In genomic region chr2:90069290-90069894, GRCh38 we compare ENCODE assay signal across 9 cellular contexts.
A peak's percentile ranks its signal among the peaks of the same experiment; 100 is the strongest.
DNase-seq lines count a peak whose midpoint lies in the region; ATAC-seq and TF ChIP-seq lines count a peak whose summit lies in the region.
"Had no signal": no experiment of that assay in that cellular context is flagged by ENCODE, and none has a peak within 500 bp of the region (broad histone marks: within the 10 kb centered on the region; RNA-seq: fewer than 3 reads in every experiment).

No MANE protein-coding gene starts in this region.

- no peaks in the 10 kb centered on the region for H3K4me1 ChIP-seq in osteoblast (ENCODE audit: insufficient read depth, low read length)
- H3K4me1 ChIP-seq: BLaER1 treated with 17β-estradiol and CSF1 and Interleukin-3, amounts not matched to agents 10 nM and 100 nM had no signal

- no peaks in the 10 kb centered on the region for H3K9me3 ChIP-seq in osteoblast (ENCODE audit: low read depth, low read length)

- H3K4me3 ChIP-seq in choroid plexus epithelial cell (ENCODE audit: low read depth, low read length) = no peak overlapping the region
- H3K4me3 ChIP-seq in osteoblast (ENCODE audit: insufficient read depth, low read length) = no peak overlapping the region
- H3K4me3 ChIP-seq: BLaER1 treated with 17β-estradiol and CSF1 and Interleukin-3, amounts not matched to agents 10 nM and 100 nM had no signal

- no peaks in the 10 kb centered on the region for H3K27me3 ChIP-seq in osteoblast (ENCODE audit: insufficient read depth, low read length)
- H3K27me3 ChIP-seq: BLaER1 treated with 17β-estradiol and CSF1 and Interleukin-3, amounts not matched to agents 10 nM and 100 nM had no signal

- H3K4me2 ChIP-seq in osteoblast (ENCODE audit: insufficient read depth, low read length) = no peak overlapping the region
- H3K4me2 ChIP-seq: BLaER1 treated with 17β-estradiol and CSF1 and Interleukin-3, amounts not matched to agents 10 nM and 100 nM had no signal

- H3K36me3 ChIP-seq in osteoblast (ENCODE audit: insufficient read depth, low read length) = no peaks in the 10 kb centered on the region
- H3K36me3 ChIP-seq: BLaER1 treated with 17β-estradiol and CSF1 and Interleukin-3, amounts not matched to agents 10 nM and 100 nM had no signal

- H2AFZ ChIP-seq in osteoblast (ENCODE audit: low read length) = no peak overlapping the region

- H3K27ac ChIP-seq in osteoblast (ENCODE audit: low read depth, low read length) = no peak overlapping the region
- H3K27ac ChIP-seq: BLaER1 treated with 17β-estradiol and CSF1 and Interleukin-3, amounts not matched to agents 10 nM and 100 nM had no signal

- no peak for ATAC-seq in HG03460 (IDR thresholded peaks at IDR 0.05; ENCODE audit: unreplicated experiment)

- H4K20me1 ChIP-seq in osteoblast (ENCODE audit: insufficient read depth, low read length) = no peaks in the 10 kb centered on the region
- H4K20me1 ChIP-seq: BLaER1 treated with 17β-estradiol and CSF1 and Interleukin-3, amounts not matched to agents 10 nM and 100 nM had no signal

- DNase-seq in NCI-H1417 (lab: John Stamatoyannopoulos, UW) (peak in 2 of 3 experiments; percentile 1 to 17), NCI-H1417 treated with DMSO at 0.1 percent for 48 hours (lab: John Stamatoyannopoulos, UW) (no peak), GM20000 (ENCODE audit: low spot score) (peak; percentile 38), M059J (ENCODE audit: low read depth) (peak; percentile 29), choroid plexus epithelial cell (ENCODE audit: low read depth) (peak; percentile 18), osteoblast (ENCODE audit: insufficient read length, low spot score, missing footprints) (peak; percentile 55), DMS114 treated with DMSO at 0.1 percent for 48 hours (lab: John Stamatoyannopoulos, UW; ENCODE audit: unreplicated experiment) (no peak)

- TF ChIP-seq CTCF in GM20000 (IDR thresholded peaks at IDR 0.05; ENCODE audit: extremely low read depth, missing control alignments) (peak; percentile 58), choroid plexus epithelial cell (conservative IDR thresholded peaks at IDR 0.05; ENCODE audit: low read depth, low read length) (peak; percentile 48), osteoblast (IDR thresholded peaks at IDR 0.05; ENCODE audit: extremely low read depth, low read depth, low read length) (peak; percentile 78)

- no peaks in the 10 kb centered on the region for H3K79me2 ChIP-seq in osteoblast (ENCODE audit: insufficient read depth, low read length)

Comparison
In these comparisons a context has a peak if more than half of its experiments do, and no peak if none do; other contexts are left out.
1. DNase-seq: peak in NCI-H1417 (2 of 3), GM20000 (single experiment), M059J (single experiment), choroid plexus epithelial cell (single experiment) and osteoblast (single experiment); none in NCI-H1417 treated with DMSO at 0.1 percent for 48 hours (single experiment) and DMS114 treated with DMSO at 0.1 percent for 48 hours (single experiment).
2. Peak in every context shown above with its lines, with median percentiles within 50 percentile points of each other: CTCF ChIP-seq.